In the genomic region with DNA sequence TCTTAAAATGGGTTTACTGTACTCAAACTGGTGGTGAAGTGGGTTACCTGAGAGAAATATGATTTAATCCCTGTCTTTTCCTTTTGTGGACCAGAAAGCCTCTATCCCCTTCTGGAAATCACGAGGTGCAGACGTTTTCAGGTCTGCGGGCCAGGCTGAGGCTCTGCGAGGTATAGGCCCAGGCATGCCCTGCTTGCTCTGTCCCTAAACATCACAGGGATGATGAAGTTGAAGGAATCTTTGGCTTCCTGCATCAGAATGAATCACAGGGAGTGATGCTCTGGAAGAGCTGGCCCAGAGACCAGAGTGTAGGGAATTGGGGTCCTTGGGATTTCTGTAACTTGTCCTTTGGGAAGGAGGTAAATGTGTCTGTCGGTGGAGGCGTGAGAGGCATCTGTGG, we compare ENCODE assay signal across 15 cellular contexts. TPM values are rescaled to one million over a fixed set of nuclear protein-coding genes. Genes with fewer than 3 reads are reported as not detected.
DNase-seq lines count a peak whose midpoint lies in the region; ATAC-seq, FAIRE-seq and TF ChIP-seq lines count a peak whose summit lies in the region.
"Had no signal": no experiment of that assay in that cellular context is flagged by ENCODE, and none has a peak within 500 bp of the region (broad histone marks: within the 10 kb centered on the region; RNA-seq: fewer than 3 reads in every experiment).

No MANE protein-coding gene starts in this region.

- H3K27ac ChIP-seq in mammary epithelial cell (ENCODE audit: insufficient read depth, low read depth, low read length) (no peak overlapping the region), breast epithelium (no peak overlapping the region), spleen (no peak overlapping the region)

- H3K4me3 Mint-ChIP-seq in stimulated activated effector memory CD8-positive, alpha-beta T cell treated with anti-CD3 and anti-CD28 coated beads, Interleukin-12 subunit alpha, Interleukin-12 subunit beta, amount 100 ng/mL, for 72 hours, result no peak overlapping the region
- H3K4me3 Mint-ChIP-seq: CD14-positive monocyte; CD8-positive, alpha-beta T cell had no signal

- H3K79me2 ChIP-seq in mammary epithelial cell (ENCODE audit: insufficient read depth, low read length), result no peaks in the 10 kb centered on the region

- H3K9me3 ChIP-seq in mammary epithelial cell (replicated peaks; ENCODE audit: insufficient read depth, low read length), result peaks cover 16% of the 10 kb centered on the region
- peaks cover 23 to 35% of the 10 kb centered on the region in 2 donors for H3K9me3 ChIP-seq in breast epithelium
- peaks cover 5 to 60% (median 28%) of the 10 kb centered on the region in 8 donors for H3K9me3 ChIP-seq in spleen

- H3K4me1 Mint-ChIP-seq in stimulated activated effector memory CD8-positive, alpha-beta T cell treated with anti-CD3 and anti-CD28 coated beads, Interleukin-12 subunit alpha, Interleukin-12 subunit beta, amount 100 ng/mL, for 72 hours, result no peaks in the 10 kb centered on the region
- H3K4me1 Mint-ChIP-seq: CD14-positive monocyte had no signal

- H3K9me3 Mint-ChIP-seq in stimulated activated effector memory CD8-positive, alpha-beta T cell treated with anti-CD3 and anti-CD28 coated beads, Interleukin-12 subunit alpha, Interleukin-12 subunit beta, amount 100 ng/mL, for 72 hours, result peaks cover 14% of the 10 kb centered on the region

- TF ChIP-seq CTCF in mammary epithelial cell (conservative IDR thresholded peaks at IDR 0.05 in 1 of 2, IDR thresholded peaks at IDR 0.05 in 1 of 2; ENCODE audit: extremely low read depth in 1 of 2, insufficient read depth in 1 of 2, low read depth in 1 of 2, low read length in 2 of 2) (no peak), breast epithelium (IDR thresholded peaks at IDR 0.05) (no peak), bronchial epithelial cell (IDR thresholded peaks at IDR 0.05; ENCODE audit: insufficient read depth, low read length, severe bottlenecking) (no peak), spleen (IDR thresholded peaks at IDR 0.05 in 8 of 11, conservative IDR thresholded peaks at IDR 0.05 in 3 of 11) (no peak)

- no peak overlapping the region for H3K9ac ChIP-seq in mammary epithelial cell (ENCODE audit: insufficient read depth, low read length)

- H3K4me3 ChIP-seq in mammary epithelial cell (replicated peaks in 1 of 3; ENCODE audit: insufficient read depth in 1 of 3, low read depth in 2 of 3, low read length in 3 of 3) (no peak overlapping the region), breast epithelium (no peak overlapping the region), bronchial epithelial cell (ENCODE audit: low read depth, low read length) (no peak overlapping the region), spleen (no peak overlapping the region)

- no peak overlapping the region for H3K27ac Mint-ChIP-seq in stimulated activated effector memory CD8-positive, alpha-beta T cell treated with anti-CD3 and anti-CD28 coated beads, Interleukin-12 subunit alpha, Interleukin-12 subunit beta, amount 100 ng/mL, for 72 hours
- H3K27ac Mint-ChIP-seq: CD14-positive monocyte; CD8-positive, alpha-beta T cell had no signal

- no peak overlapping the region for H3K4me2 ChIP-seq in mammary epithelial cell (ENCODE audit: insufficient read depth, low read depth, low read length)

- no peaks in the 10 kb centered on the region for H3K36me3 ChIP-seq in mammary epithelial cell (ENCODE audit: insufficient read depth, low read length)
- no peaks in the 10 kb centered on the region for H3K36me3 ChIP-seq in breast epithelium
- no peaks in the 10 kb centered on the region for H3K36me3 ChIP-seq in bronchial epithelial cell (ENCODE audit: control insufficient read depth, insufficient read depth, low read length)
- H3K36me3 ChIP-seq in spleen, result no peaks in the 10 kb centered on the region

- intact Hi-C loops in mammary epithelial cell (cut with micrococcal nuclease) (no loop called here), breast epithelium (cut with DNase I; ENCODE audit: low total_unique reads) (no loop called here), spleen (cut with DNase I; ENCODE audit: low total_unique reads) (no loop called here)

- H3K27me3 ChIP-seq in mammary epithelial cell (ENCODE audit: insufficient read depth, low read length), result no peaks in the 10 kb centered on the region
- H3K27me3 ChIP-seq in breast epithelium, result peaks cover 0 to 6% of the 10 kb centered on the region in 2 donors
- no peaks in the 10 kb centered on the region for H3K27me3 ChIP-seq in bronchial epithelial cell (ENCODE audit: control insufficient read depth, insufficient read depth, low read length)
- H3K27me3 ChIP-seq in spleen (replicated peaks in 1 of 7), result peaks cover 0 to 38% (median 0%) of the 10 kb centered on the region in 7 donors

- WGBS in mammary epithelial cell (ENCODE audit: low coverage, missing lambda C conversion rate), result 50% methylated on average over 2 of the region's 6 CpGs
- WGBS in spleen, 5 donors, result 78 to 85% (median 82%) methylated on average over 6 of the region's 6 CpGs

- no peaks in the 10 kb centered on the region for H4K20me1 ChIP-seq in mammary epithelial cell (ENCODE audit: insufficient read depth, low read length)

- no peak for FAIRE-seq in bronchial epithelial cell (lab: Jason Lieb, UNC)
- FAIRE-seq: D721Med, GM19239, H54 had no signal

- BruUV-seq in mammary epithelial cell (replicated peaks; lab: Mats Ljungman, UMichigan), result no TSS peak

- TF ChIP-seq POLR2A in breast epithelium (IDR thresholded peaks at IDR 0.05) (no peak), spleen (IDR thresholded peaks at IDR 0.05) (no peak)

- no peaks in the 10 kb centered on the region for H3K4me1 ChIP-seq in mammary epithelial cell (ENCODE audit: insufficient read depth, low read length)
- no peaks in the 10 kb centered on the region for H3K4me1 ChIP-seq in breast epithelium
- no peaks in the 10 kb centered on the region for H3K4me1 ChIP-seq in spleen

- ATAC-seq in stimulated activated effector memory CD8-positive, alpha-beta T cell treated with anti-CD3 and anti-CD28 coated beads, Interleukin-12 subunit alpha, Interleukin-12 subunit beta, amount 100 ng/mL, for 72 hours, result no peak
- ATAC-seq: CD8-positive, alpha-beta T cell had no signal

- peak overlapping the region; percentile 53 for H2AFZ ChIP-seq in mammary epithelial cell (ENCODE audit: low read depth, low read length)

- DNase-seq in mammary epithelial cell (peak; percentile 70), breast epithelium (ENCODE audit: low spot score in 2 of 2) (no peak), NCI-H524 treated with DMSO at 0.1 percent for 48 hours (lab: John Stamatoyannopoulos, UW) (peak; percentile 37), bronchial epithelial cell (ENCODE audit: low read depth) (peak; percentile 31), spleen (no peak), NOMO-1 treated with DMSO at 0.1 percent for 48 hours (lab: John Stamatoyannopoulos, UW; ENCODE audit: unreplicated experiment) (no peak)
- DNase-seq in stimulated activated effector memory CD8-positive, alpha-beta T cell treated with anti-CD3 and anti-CD28 coated beads, Interleukin-12 subunit alpha, Interleukin-12 subunit beta, amount 100 ng/mL, for 72 hours (ENCODE audit: low spot score in 2 of 2), result no peak
- DNase-seq: CD8-positive, alpha-beta T cell; COR-L47; GF-D8; IMR-90 had no signal

- dilution Hi-C loops in mammary epithelial cell (cut with HindIII; ENCODE audit: low sequenced_read_pairs), result no loop called here

- CTCF ChIA-PET in mammary epithelial cell (lab: Charles Lee; ENCODE audit: low non-redundant PET), result no interaction called here

- no peaks in the 10 kb centered on the region for H3K36me3 Mint-ChIP-seq in stimulated activated effector memory CD8-positive, alpha-beta T cell treated with anti-CD3 and anti-CD28 coated beads, Interleukin-12 subunit alpha, Interleukin-12 subunit beta, amount 100 ng/mL, for 72 hours
- H3K36me3 Mint-ChIP-seq: CD14-positive monocyte; CD8-positive, alpha-beta T cell had no signal

- in situ Hi-C loops in mammary epithelial cell (cut with MboI; ENCODE audit: low sequenced_read_pairs in 2 of 2), result no loop called here

RNA-seq across cellular contexts. Expression of a gene that starts 18.4 kb away (rescaled TPM):
- total RNA-seq in mammary epithelial cell (under 1 TPM in 1 of 2 donors, not detected in 1; 0.49 TPM), breast epithelium (10 to 100 TPM in 1 of 3 donors, 1 to 10 TPM in 1, under 1 TPM in 1; 0.16 to 14.1 (median 1.6) TPM), bronchial epithelial cell (under 0.01 and 0.13 TPM in 2 replicates), spleen (1 to 10 TPM in 6 of 7 donors, under 1 TPM in 1; 0.68 to 4.0 (median 1.7) TPM)
- polyA plus RNA-seq in mammary epithelial cell (0.10 TPM), spleen (1 to 10 TPM in 2 of 3 donors, under 1 TPM in 1; 0.43 to 2.1 (median 1.2) TPM)
- polyA minus RNA-seq in mammary epithelial cell, result not detected
- total RNA-seq: CD8-positive, alpha-beta T cell; IMR-90 had no signal
- polyA plus RNA-seq: CD14-positive monocyte, IMR-90 had no signal

Comparison
In these comparisons a context has a peak if more than half of its experiments do, and no peak if none do; other contexts are left out.
1. DNase-seq: peak in mammary epithelial cell (single experiment), NCI-H524 treated with DMSO at 0.1 percent for 48 hours (single experiment) and bronchial epithelial cell (single experiment); none in breast epithelium (0 of 2), spleen (single experiment), NOMO-1 treated with DMSO at 0.1 percent for 48 hours (single experiment) and stimulated activated effector memory CD8-positive, alpha-beta T cell treated with anti-CD3 and anti-CD28 coated beads, Interleukin-12 subunit alpha, Interleukin-12 subunit beta, amount 100 ng/mL, for 72 hours (0 of 2).